8 cellular contexts compared by ENCODE assay signal in genomic region chr11:47848636-47849155, GRCh38. TPM values are rescaled to one million over a fixed set of nuclear protein-coding genes. Genes with fewer than 3 reads are reported as not detected.
DNase-seq lines count a peak whose midpoint lies in the region; ATAC-seq and TF ChIP-seq lines count a peak whose summit lies in the region.

No MANE protein-coding gene starts in this region.

- H3K9me3 ChIP-seq in ascending aorta (no peaks in the 10 kb centered on the region), lung (ENCODE audit: control insufficient read depth in 2 of 2, insufficient read depth in 1 of 2, low read length in 1 of 2) (no peaks in the 10 kb centered on the region)

- peak overlapping the region; percentile 65 for H3K4me3 ChIP-seq in GM12875 (ENCODE audit: low read depth, low read length)
- H3K4me3 ChIP-seq in ascending aorta = peak overlapping the region; percentile 80 to 91
- peak overlapping the region; percentile 78 for H3K4me3 ChIP-seq in lung
- peak overlapping the region; percentile 76 for H3K4me3 ChIP-seq in urinary bladder (ENCODE audit: low read depth, low read length)

- H3K27me3 ChIP-seq in ascending aorta (no peaks in the 10 kb centered on the region), lung (ENCODE audit: control insufficient read depth, insufficient read depth) (no peaks in the 10 kb centered on the region)

- H3K4me1 ChIP-seq in ascending aorta (peaks cover 4 to 11% of the 10 kb centered on the region in 2 donors), lung (ENCODE audit: control insufficient read depth in 2 of 2, insufficient read depth in 2 of 2, low read length in 2 of 2) (peaks cover 1 to 4% of the 10 kb centered on the region in 2 donors), urinary bladder (ENCODE audit: insufficient read depth) (no peaks in the 10 kb centered on the region)

- ATAC-seq in HG02938 (IDR thresholded peaks at IDR 0.05; ENCODE audit: unreplicated experiment) (peak; percentile 7), lung (ENCODE audit: insufficient read depth, low FRiP score) (no peak)

- H3K27ac ChIP-seq in ascending aorta (peak overlapping the region; percentile 87 to 96), lung (ENCODE audit: low read depth in 1 of 2, low read length in 1 of 2) (peak overlapping the region; percentile 83 to 97), urinary bladder (ENCODE audit: low read depth) (peak overlapping the region; percentile 81)

- intact Hi-C loops in ascending aorta (cut with DNase I) = loop anchor here (1.0 to 10.0 kb wide), 6 partner anchors 81 to 260 kb away; partner anchors contain the start of genes FNBP4, MTCH2 and PTPRJ

- WGBS in lung, 2 donors = 5 to 7% methylated on average over 20 to 22 of the region's 22 CpGs
- 2% methylated on average over 22 of the region's 22 CpGs for WGBS in urinary bladder

- no peak for TF ChIP-seq CTCF in GM12875 (IDR thresholded peaks at IDR 0.05; ENCODE audit: borderline replicate concordance, insufficient read depth, low read depth, low read length)
- TF ChIP-seq CTCF in ascending aorta (IDR thresholded peaks at IDR 0.05) = no peak
- no peak for TF ChIP-seq CTCF in lung (IDR thresholded peaks at IDR 0.05; ENCODE audit: control extremely low read depth, extremely low read depth)

- peaks cover 0 to 16% of the 10 kb centered on the region in 2 donors for H3K36me3 ChIP-seq in ascending aorta
- peaks cover 0 to 5% of the 10 kb centered on the region in 2 donors for H3K36me3 ChIP-seq in lung (ENCODE audit: control insufficient read depth in 2 of 2, insufficient read depth in 2 of 2, low read length in 2 of 2)
- H3K36me3 ChIP-seq in urinary bladder (ENCODE audit: insufficient read depth) = no peaks in the 10 kb centered on the region

- DNase-seq in ascending aorta (ENCODE audit: low spot score in 2 of 2) (no peak), lung (ENCODE audit: low spot score) (no peak), NCI-H2029 treated with DMSO at 0.1 percent for 48 hours (lab: John Stamatoyannopoulos, UW) (no peak), GOT3 (lab: John Stamatoyannopoulos, UW) (no peak), NCI-H1436 treated with DMSO at 0.1 percent for 48 hours (lab: John Stamatoyannopoulos, UW) (no peak)

RNA-seq across cellular contexts. Expression of gene NUP160, which starts 0.5 kb away (rescaled TPM):
- total RNA-seq in ascending aorta (14.0 TPM), lung (10 to 100 TPM; 35.2 to 94.1 TPM), urinary bladder (89.7 TPM)
- polyA plus RNA-seq in lung (10 to 100 TPM; 15.8 to 18.3 TPM), urinary bladder (18.8 TPM)
